Comparison of ENCODE assay signal across 9 cellular contexts in the genomic region with DNA sequence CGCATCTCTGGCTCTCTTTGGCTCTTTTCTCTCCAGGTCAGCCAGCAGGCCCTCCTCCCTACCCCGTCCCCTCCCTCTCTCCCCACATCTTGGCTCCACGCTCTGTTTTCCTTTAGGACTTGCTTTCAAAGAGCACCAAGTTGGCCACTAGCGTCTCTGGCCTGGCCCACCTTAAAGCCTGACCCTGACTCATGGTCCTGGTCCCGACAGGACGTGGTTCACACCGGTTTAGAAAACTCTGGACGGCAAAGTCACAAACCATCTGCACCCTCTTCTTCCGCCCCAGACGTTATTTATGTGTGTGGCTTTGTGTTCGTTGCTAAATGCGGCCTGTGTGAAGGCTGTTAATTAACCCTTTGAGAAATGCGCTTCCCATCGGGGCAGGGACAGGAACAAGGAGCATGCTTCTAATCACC.
A peak's percentile ranks its signal among the peaks of the same experiment; 100 is the strongest.
DNase-seq lines count a peak whose midpoint lies in the region; ATAC-seq and TF ChIP-seq lines count a peak whose summit lies in the region.
"Had no signal": no experiment of that assay in that cellular context is flagged by ENCODE, and none has a peak within 500 bp of the region (broad histone marks: within the 10 kb centered on the region; RNA-seq: fewer than 3 reads in every experiment).

No MANE protein-coding gene starts in this region.

- H4K20me1 ChIP-seq in osteoblast (ENCODE audit: insufficient read depth, low read length): no peaks in the 10 kb centered on the region

- H3K4me3 ChIP-seq in Peyer's patch (no peak overlapping the region), gastroesophageal sphincter (no peak overlapping the region), osteoblast (ENCODE audit: insufficient read depth, low read length) (no peak overlapping the region)

- H3K27ac ChIP-seq in Peyer's patch (peak overlapping the region; percentile 56 to 76 (median 65)), gastroesophageal sphincter (peak overlapping the region in 3 of 4 donors; percentile 74 to 82 (median 80)), osteoblast (ENCODE audit: low read depth, low read length) (peak overlapping the region; percentile 89)

- no peaks in the 10 kb centered on the region for H3K79me2 ChIP-seq in osteoblast (ENCODE audit: insufficient read depth, low read length)

- WGBS in gastroesophageal sphincter (ENCODE audit: low coverage in 1 of 2), 2 donors: 11 to 50% methylated on average over 4 to 11 of the region's 14 CpGs

- H3K9me3 ChIP-seq in Peyer's patch (no peaks in the 10 kb centered on the region), gastroesophageal sphincter (no peaks in the 10 kb centered on the region), osteoblast (ENCODE audit: low read depth, low read length) (no peaks in the 10 kb centered on the region)

- H3K36me3 ChIP-seq in Peyer's patch (no peaks in the 10 kb centered on the region), gastroesophageal sphincter (no peaks in the 10 kb centered on the region), osteoblast (ENCODE audit: insufficient read depth, low read length) (no peaks in the 10 kb centered on the region)

- H3K27me3 ChIP-seq in Peyer's patch: no peaks in the 10 kb centered on the region
- H3K27me3 ChIP-seq in gastroesophageal sphincter: no peaks in the 10 kb centered on the region
- no peaks in the 10 kb centered on the region for H3K27me3 ChIP-seq in osteoblast (ENCODE audit: insufficient read depth, low read length)

- TF ChIP-seq CTCF in Peyer's patch (IDR thresholded peaks at IDR 0.05) (no peak), gastroesophageal sphincter (IDR thresholded peaks at IDR 0.05) (no peak), osteoblast (IDR thresholded peaks at IDR 0.05; ENCODE audit: extremely low read depth, low read depth, low read length) (no peak)

- ATAC-seq in gastroesophageal sphincter (peak; percentile 77), GM19397 (IDR thresholded peaks at IDR 0.05; ENCODE audit: unreplicated experiment) (no peak), GM18520 (IDR thresholded peaks at IDR 0.05; ENCODE audit: unreplicated experiment) (no peak), GM21390 (IDR thresholded peaks at IDR 0.05; ENCODE audit: unreplicated experiment) (no peak)
- ATAC-seq: activated CD4-positive, CD25-positive, alpha-beta regulatory T cell treated with anti-CD3 and anti-CD28 coated beads, Interleukin-2, amount 50 U/mL, for 24 hours had no signal

- TF ChIP-seq POLR2A in Peyer's patch (IDR thresholded peaks at IDR 0.05) (no peak), gastroesophageal sphincter (IDR thresholded peaks at IDR 0.05) (no peak)

- DNase-seq in Ammon's horn (ENCODE audit: low spot score) (peak; percentile 52), Peyer's patch (peak in 1 of 3 donors; percentile 61), osteoblast (ENCODE audit: insufficient read length, low spot score, missing footprints) (peak; percentile 14)
- no peak for DNase-seq in activated CD4-positive, alpha-beta T cell treated with anti-CD3 and anti-CD28 coated beads for 4 hours

- no peak overlapping the region for H3K4me2 ChIP-seq in osteoblast (ENCODE audit: insufficient read depth, low read length)

- TF ChIP-seq EP300 in gastroesophageal sphincter (IDR thresholded peaks at IDR 0.05): no peak

- H3K4me1 ChIP-seq in Peyer's patch (peaks cover 0 to 37% (median 7%) of the 10 kb centered on the region in 4 donors), gastroesophageal sphincter (peaks cover 0 to 77% (median 45%) of the 10 kb centered on the region in 3 donors), osteoblast (ENCODE audit: insufficient read depth, low read length) (peaks cover 82% of the 10 kb centered on the region)

- peak overlapping the region; percentile 60 for H2AFZ ChIP-seq in osteoblast (ENCODE audit: low read length)

Comparison
In these comparisons a context has a peak if more than half of its experiments do, and no peak if none do; other contexts are left out.
1. DNase-seq: peak in Ammon's horn (single experiment) and osteoblast (single experiment); none in activated CD4-positive, alpha-beta T cell treated with anti-CD3 and anti-CD28 coated beads for 4 hours (0 of 2).
2. Peak in every context shown above with its lines, with median percentiles within 50 percentile points of each other: H3K27ac ChIP-seq.